ENCODE assay signal across 18 cellular contexts in the genomic region with DNA sequence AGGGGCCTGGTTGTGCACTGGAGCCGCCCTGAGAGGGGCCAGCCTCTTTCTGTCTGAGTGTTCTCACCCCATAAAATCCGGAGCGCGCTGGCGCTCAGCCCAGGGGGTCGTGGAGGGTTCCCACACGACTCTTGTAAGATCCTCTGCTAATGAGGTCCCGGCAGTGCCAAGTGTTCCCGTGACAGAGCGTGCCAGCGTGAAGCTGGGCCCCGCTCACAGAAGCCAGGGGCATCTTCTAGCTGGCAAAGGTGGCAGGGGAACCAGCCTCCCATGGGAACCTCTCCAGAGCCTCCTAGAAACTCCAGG.
DNase-seq lines count a peak whose midpoint lies in the region; ATAC-seq and TF ChIP-seq lines count a peak whose summit lies in the region.
"Had no signal": no experiment of that assay in that cellular context is flagged by ENCODE, and none has a peak within 500 bp of the region (broad histone marks: within the 10 kb centered on the region; RNA-seq: fewer than 3 reads in every experiment).

No MANE protein-coding gene starts in this region.

- peaks cover 61% of the 10 kb centered on the region for H3K4me1 Mint-ChIP-seq in mesothelial cell of epicardium
- H3K4me1 Mint-ChIP-seq: activated CD4-positive, alpha-beta T cell treated with anti-CD3 and anti-CD28 coated beads, Interleukin-2, amount 10 ng/mL, durations not matched to agents 24 days and 14 days had no signal

- intact Hi-C loops in A673 (cut with micrococcal nuclease; ENCODE audit: unreplicated experiment): no loop called here

- H3K9me3 Mint-ChIP-seq in mesothelial cell of epicardium: no peaks in the 10 kb centered on the region

- H3K4me3 ChIP-seq in A673 (ENCODE audit: low read depth, low read length, poor library complexity, severe bottlenecking) (no peak overlapping the region), RWPE2 (ENCODE audit: severe bottlenecking) (no peak overlapping the region)
- H3K4me3 ChIP-seq: prostate gland had no signal

- H3K9me3 ChIP-seq in A673 (ENCODE audit: low read depth, low read length, poor library complexity, severe bottlenecking): no peaks in the 10 kb centered on the region
- no peaks in the 10 kb centered on the region for H3K9me3 ChIP-seq in RWPE2 (ENCODE audit: severe bottlenecking)
- H3K9me3 ChIP-seq: prostate gland had no signal

- H3K4me3 Mint-ChIP-seq in mesothelial cell of epicardium: peak overlapping the region; percentile 43
- H3K4me3 Mint-ChIP-seq: activated CD4-positive, alpha-beta T cell treated with anti-CD3 and anti-CD28 coated beads, Interleukin-2, amount 10 ng/mL, durations not matched to agents 24 days and 14 days had no signal

- H3K27me3 Mint-ChIP-seq in mesothelial cell of epicardium (ENCODE audit: low read depth): no peaks in the 10 kb centered on the region

- peaks cover 10% of the 10 kb centered on the region for H3K36me3 Mint-ChIP-seq in mesothelial cell of epicardium
- H3K36me3 Mint-ChIP-seq: natural killer cell had no signal

- H3K27ac ChIP-seq in A673 (ENCODE audit: low read depth, low read length, poor library complexity, severe bottlenecking) (no peak overlapping the region), RWPE2 (ENCODE audit: poor library complexity, severe bottlenecking) (peak overlapping the region; percentile 28)

- CTCF ChIA-PET in A673 (lab: Charles Lee): no interaction called here

- H3K4me1 ChIP-seq in A673 (ENCODE audit: insufficient read depth, low read length, poor library complexity, severe bottlenecking): peaks cover 40% of the 10 kb centered on the region
- peaks cover 43% of the 10 kb centered on the region for H3K4me1 ChIP-seq in RWPE2 (ENCODE audit: insufficient read depth, poor library complexity, severe bottlenecking)

- H3K27me3 ChIP-seq in A673 (replicated peaks; ENCODE audit: insufficient read depth, low read depth, low read length, poor library complexity) (no peaks in the 10 kb centered on the region), RWPE2 (ENCODE audit: insufficient read depth, poor library complexity, severe bottlenecking) (no peaks in the 10 kb centered on the region)

- BruUV-seq in A673 (replicated peaks; lab: Mats Ljungman, UMichigan): no TSS peak

- peak; percentile 33 for DNase-seq in A673 (ENCODE audit: low spot score)
- peak; percentile 70 for DNase-seq in DMS79 treated with DMSO at 0.1 percent for 48 hours (lab: John Stamatoyannopoulos, UW)
- DNase-seq in RWPE2 (ENCODE audit: low spot score): no peak
- peak in 1 of 2 experiments; percentile 75 for DNase-seq in mesothelial cell of epicardium (ENCODE audit: low spot score in 2 of 2, unreplicated experiment in 2 of 2)
- no peak for DNase-seq in NCI-H526 (lab: John Stamatoyannopoulos, UW)
- no peak for DNase-seq in SK-N-DZ (ENCODE audit: low spot score)
- no peak for DNase-seq in activated naive CD4-positive, alpha-beta T cell treated with Interleukin-2 at 50 U/mL for 16 hours
- DNase-seq: activated CD4-positive, alpha-beta T cell treated with anti-CD3 and anti-CD28 coated beads, Interleukin-2, amount 10 ng/mL, durations not matched to agents 24 days and 14 days; activated CD8-positive, alpha-beta memory T cell treated with anti-CD3 and anti-CD28 coated beads, Interleukin-2, amount 50 U/mL, for 48 hours; activated gamma-delta T cell; central memory CD4-positive, alpha-beta T cell; GOT3; left cardiac atrium; natural killer cell; small intestine; stimulated activated CD4-positive, alpha-beta T cell treated with anti-CD3 and anti-CD28 coated beads, Interleukin-4, amount 100 ng/mL, for 24 hours had no signal

- POLR2A ChIA-PET in A673 (lab: Charles Lee; ENCODE audit: low non-redundant PET): no interaction called here

- no peak for ATAC-seq in RWPE2 (ENCODE audit: low read depth)
- no peak for ATAC-seq in GM19328 (IDR thresholded peaks at IDR 0.05; ENCODE audit: unreplicated experiment)
- ATAC-seq: left cardiac atrium, natural killer cell had no signal

- peak overlapping the region; percentile 47 for H3K27ac Mint-ChIP-seq in mesothelial cell of epicardium
- H3K27ac Mint-ChIP-seq: activated CD4-positive, alpha-beta T cell treated with anti-CD3 and anti-CD28 coated beads, Interleukin-2, amount 10 ng/mL, durations not matched to agents 24 days and 14 days had no signal

- no peak for TF ChIP-seq CTCF in A673 (conservative IDR thresholded peaks at IDR 0.05; ENCODE audit: low read depth, low read length)
- no peak for TF ChIP-seq CTCF in RWPE2 (IDR thresholded peaks at IDR 0.05; ENCODE audit: poor library complexity, severe bottlenecking)
- TF ChIP-seq CTCF in mesothelial cell of epicardium (IDR thresholded peaks at IDR 0.05; ENCODE audit: unreplicated experiment): no peak

- no peaks in the 10 kb centered on the region for H3K36me3 ChIP-seq in A673 (ENCODE audit: insufficient read depth, low read length, poor library complexity, severe bottlenecking)
- no peaks in the 10 kb centered on the region for H3K36me3 ChIP-seq in RWPE2 (ENCODE audit: low read depth)
- H3K36me3 ChIP-seq: prostate gland had no signal

Comparison
In these comparisons a context has a peak if more than half of its experiments do, and no peak if none do; other contexts are left out.
1. DNase-seq: peak in A673 (single experiment) and DMS79 treated with DMSO at 0.1 percent for 48 hours (single experiment); none in RWPE2 (single experiment), NCI-H526 (0 of 2), SK-N-DZ (single experiment) and activated naive CD4-positive, alpha-beta T cell treated with Interleukin-2 at 50 U/mL for 16 hours (single experiment).